ENCODE assay signal across 21 cellular contexts in the genomic region with DNA sequence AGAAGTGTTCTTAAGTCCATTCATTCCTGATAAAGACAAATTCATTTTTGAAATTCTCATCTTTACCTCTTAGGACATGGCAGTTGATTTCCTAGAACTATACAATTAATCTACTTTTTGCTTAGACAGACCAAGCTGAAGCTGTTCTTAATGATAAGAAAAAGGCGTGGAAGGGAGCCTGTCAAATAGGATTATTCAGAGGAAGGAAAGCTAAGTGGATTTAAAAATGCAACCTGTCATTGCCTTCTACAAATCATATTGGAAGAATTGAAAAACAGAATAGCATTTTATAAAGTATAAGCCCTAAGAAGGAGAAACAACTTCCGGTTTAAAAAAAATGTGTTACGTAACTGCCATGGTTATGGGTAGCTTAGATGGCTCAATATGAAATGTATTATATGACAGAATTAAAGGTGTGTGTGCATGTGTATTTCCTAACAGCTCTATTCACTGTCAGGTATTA.
"Had no signal": no experiment of that assay in that cellular context is flagged by ENCODE, and none has a peak within 500 bp of the region (broad histone marks: within the 10 kb centered on the region; RNA-seq: fewer than 3 reads in every experiment).

No MANE protein-coding gene starts in this region.

- H3K27ac ChIP-seq: colonic mucosa, gastroesophageal sphincter, hepatocyte, pancreas, prostate gland, sigmoid colon, thoracic aorta, uterus had no signal

- H3K27me3 ChIP-seq: colonic mucosa, gastroesophageal sphincter, hepatocyte, pancreas, sigmoid colon, uterus had no signal

- H3K4me3 ChIP-seq: colonic mucosa, gastroesophageal sphincter, hepatocyte, pancreas, prostate gland, sigmoid colon, thoracic aorta, uterus had no signal

- H3K36me3 ChIP-seq: colonic mucosa, gastroesophageal sphincter, pancreas, prostate gland, sigmoid colon, thoracic aorta, uterus had no signal

- H3K9me3 ChIP-seq: colonic mucosa, gastroesophageal sphincter, pancreas, prostate gland, sigmoid colon, thoracic aorta, uterus had no signal

- DNase-seq: activated CD4-positive, alpha-beta T cell treated with anti-CD3 and anti-CD28 coated beads, Interleukin-2, amount 50 U/mL, for 1 hour; activated CD8-positive, alpha-beta T cell treated with anti-CD3 and anti-CD28 coated beads for 36 hours; activated naive CD4-positive, alpha-beta T cell; activated T-cell treated with anti-CD3 and anti-CD28 coated beads, Interleukin-2, amount 50 U/mL, for 4 hours; cerebellar nuclear complex; colonic mucosa; effector CD8-positive, alpha-beta T cell; left cardiac atrium; mammary epithelial cell; nucleus accumbens; pancreas; retina; sigmoid colon; small intestine; stimulated activated CD4-positive, alpha-beta T cell treated with anti-CD3 and anti-CD28 coated beads, Interleukin-4, amount 100 ng/mL, for 24 hours; trophoblast cell; uterus had no signal
